Comparison of ENCODE assay signal across 16 cellular contexts in genomic region chr17:17667231-17667630, GRCh38.
"Had no signal": no experiment of that assay in that cellular context is flagged by ENCODE, and none has a peak within 500 bp of the region (broad histone marks: within the 10 kb centered on the region; RNA-seq: fewer than 3 reads in every experiment).

No MANE protein-coding gene starts in this region.

- ATAC-seq: heart left ventricle; naive thymus-derived CD4-positive, alpha-beta T cell had no signal

- DNase-seq: dermis blood vessel endothelial cell; erythroblast; foreskin melanocyte; heart left ventricle; hippocampal formation; kidney glomerular epithelial cell; mammary epithelial cell; naive thymus-derived CD4-positive, alpha-beta T cell; nephron progenitor cell; stimulated activated CD4-positive, alpha-beta T cell treated with anti-CD3 and anti-CD28 coated beads, Interleukin-12 subunit alpha, Interleukin-12 subunit beta, amount 100 ng/mL, for 4 hours; stimulated activated naive CD4-positive, alpha-beta T cell treated with Interleukin-2 at 50 U/mL for 16 hours; uterus had no signal

- H3K27ac ChIP-seq: colonic mucosa, heart left ventricle, uterus had no signal

- H3K4me1 ChIP-seq: colonic mucosa, uterus had no signal

- FAIRE-seq: endothelial cell of umbilical vein, islet of Langerhans, small intestine had no signal

- H3K27me3 ChIP-seq: colonic mucosa, heart left ventricle, uterus had no signal

- H3K36me3 ChIP-seq: colonic mucosa, heart left ventricle, uterus had no signal

- H3K9me3 ChIP-seq: colonic mucosa, heart left ventricle, uterus had no signal

- H3K4me3 ChIP-seq: colonic mucosa, heart left ventricle, uterus had no signal
